ENCODE assay signal across 9 cellular contexts in the genomic region with DNA sequence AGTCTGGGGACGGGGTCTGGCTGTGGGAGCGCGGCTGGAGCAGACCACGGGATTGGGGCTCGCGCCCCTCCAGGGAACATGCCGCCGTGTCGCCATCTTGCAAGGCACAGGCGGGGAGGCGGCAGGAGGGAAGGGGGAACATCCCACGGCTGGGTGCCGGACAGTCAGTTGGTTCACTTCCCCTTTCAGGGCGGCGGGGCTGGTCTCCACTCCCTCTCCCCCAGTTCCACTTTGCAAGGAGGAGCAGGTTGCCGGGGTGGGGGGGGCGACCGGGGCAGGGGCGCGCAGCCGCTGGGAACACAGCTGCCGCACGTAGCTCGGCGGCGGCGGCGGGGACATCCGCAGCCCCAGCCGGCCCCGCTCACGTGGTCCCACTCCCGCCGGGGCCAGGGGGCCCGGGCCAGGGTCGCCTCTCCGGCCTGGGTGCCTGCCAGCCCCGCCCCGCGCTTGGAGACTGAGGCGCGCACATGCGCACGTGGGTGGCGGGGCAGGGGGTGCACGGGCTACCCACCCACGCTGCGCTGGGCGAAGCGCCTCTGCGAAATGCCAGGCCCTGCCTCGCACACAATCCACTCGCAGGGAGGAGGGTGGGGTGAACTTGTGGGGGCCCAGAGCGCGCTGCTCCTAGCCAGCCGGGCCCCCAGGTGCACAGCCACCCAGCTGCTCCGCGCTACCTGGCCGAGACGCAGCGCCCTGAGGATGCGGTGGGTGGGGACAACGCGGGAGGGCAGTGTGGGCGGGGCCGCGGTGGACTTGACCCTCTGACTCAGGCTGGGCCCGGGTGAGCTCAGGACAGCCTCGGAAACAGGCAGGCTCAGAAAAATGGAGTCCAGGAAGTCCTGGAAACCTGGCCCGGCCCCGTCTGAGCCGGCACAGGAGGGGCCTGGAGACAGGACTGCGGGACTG. TPM values are rescaled to one million over a fixed set of nuclear protein-coding genes. Genes with fewer than 3 reads are reported as not detected.
DNase-seq lines count a peak whose midpoint lies in the region; ATAC-seq, FAIRE-seq and TF ChIP-seq lines count a peak whose summit lies in the region.
"Had no signal": no experiment of that assay in that cellular context is flagged by ENCODE, and none has a peak within 500 bp of the region (broad histone marks: within the 10 kb centered on the region; RNA-seq: fewer than 3 reads in every experiment).

No MANE protein-coding gene starts in this region.

- peak overlapping the region in 1 of 2 donors; percentile 50 for H3K9ac ChIP-seq in liver (ENCODE audit: low read depth in 1 of 2, low read length in 2 of 2)

- no peak for ATAC-seq in GM21390 (IDR thresholded peaks at IDR 0.05; ENCODE audit: unreplicated experiment)

- peak overlapping the region; percentile 96 for H3K27ac ChIP-seq in WERI-Rb-1
- peak overlapping the region; percentile 89 to 92 for H3K27ac ChIP-seq in liver (ENCODE audit: low read depth in 1 of 2, low read length in 2 of 2)
- H3K27ac ChIP-seq: SJSA1 had no signal

- H3K4me1 ChIP-seq in liver (ENCODE audit: control insufficient read depth in 4 of 4, insufficient read depth in 4 of 4, low read length in 3 of 4), result peaks cover 46 to 77% (median 59%) of the 10 kb centered on the region in 4 donors

- peak; percentile 84 for DNase-seq in Daoy (ENCODE audit: low read depth)
- peak; percentile 73 for DNase-seq in HuH-7 (ENCODE audit: low spot score)
- DNase-seq in WERI-Rb-1, result peak; percentile 92
- DNase-seq in ecto neural progenitor cell (ENCODE audit: low spot score), result peak; percentile 70
- peak; percentile 76 for DNase-seq in stimulated activated CD8-positive, alpha-beta memory T cell treated with anti-CD3 and anti-CD28 coated beads, Interleukin-4, amount 100 ng/mL, for 48 hours
- no peak for DNase-seq in D721Med (ENCODE audit: insufficient read length, low spot score)

- no peak for TF ChIP-seq RAD21 in liver (IDR thresholded peaks at IDR 0.05)

- H3K36me3 ChIP-seq in WERI-Rb-1 (peaks cover 7% of the 10 kb centered on the region), liver (ENCODE audit: control insufficient read depth in 4 of 4, insufficient read depth in 3 of 4, low read depth in 1 of 4, low read length in 3 of 4) (peaks cover 0 to 2% (median 0%) of the 10 kb centered on the region in 4 donors)

- TF ChIP-seq CTCF in WERI-Rb-1 (IDR thresholded peaks at IDR 0.05; ENCODE audit: low read depth, low read length) (no peak), liver (IDR thresholded peaks at IDR 0.05; ENCODE audit: low read depth, low read length, missing input control) (no peak), D721Med (IDR thresholded peaks at IDR 0.05; ENCODE audit: insufficient read depth, missing control alignments) (no peak)

- WGBS in liver, result 18% methylated on average over 73 of the region's 73 CpGs

- no peaks in the 10 kb centered on the region for H3K27me3 ChIP-seq in WERI-Rb-1 (ENCODE audit: insufficient read depth, low read depth, severe bottlenecking)
- no peaks in the 10 kb centered on the region for H3K27me3 ChIP-seq in liver (ENCODE audit: control insufficient read depth in 4 of 4, insufficient read depth in 4 of 4, low read length in 3 of 4)
- H3K27me3 ChIP-seq: SJSA1 had no signal

- no peak for FAIRE-seq in D721Med (lab: Jason Lieb, UNC)

- peak overlapping the region; percentile 42 for H3K4me3 ChIP-seq in WERI-Rb-1 (ENCODE audit: low read depth, low read length)
- H3K4me3 ChIP-seq in liver (ENCODE audit: low read depth in 1 of 3, low read length in 3 of 3), result peak overlapping the region in 1 of 3 donors; percentile 34
- H3K4me3 ChIP-seq: SJSA1 had no signal

- no peaks in the 10 kb centered on the region for H3K9me3 ChIP-seq in WERI-Rb-1 (ENCODE audit: severe bottlenecking)
- H3K9me3 ChIP-seq in liver (ENCODE audit: control insufficient read depth in 4 of 4, low read length in 3 of 4), result no peaks in the 10 kb centered on the region
- H3K9me3 ChIP-seq: SJSA1 had no signal

TF ChIP-seq in liver, 16 proteins besides CTCF, POLR2A, EP300 and RAD21:
- TF ChIP-seq JUND (IDR thresholded peaks at IDR 0.05) (peak; percentile 84 to 94), FOXA1 (IDR thresholded peaks at IDR 0.05) (no peak), FOXA2 (IDR thresholded peaks at IDR 0.05) (no peak), TAF1 (conservative IDR thresholded peaks at IDR 0.05) (no peak), HNF4A (conservative IDR thresholded peaks at IDR 0.05) (peak; percentile 80 to 82), HNF4G (IDR thresholded peaks at IDR 0.05) (peak; percentile 38), GABPA (IDR thresholded peaks at IDR 0.05 in 1 of 2, conservative IDR thresholded peaks at IDR 0.05 in 1 of 2) (peak in 1 of 2 donors; percentile 37), RXRA (IDR thresholded peaks at IDR 0.05) (peak; percentile 91 to 93), NR2F2 (IDR thresholded peaks at IDR 0.05) (peak; percentile 55), EGR1 (IDR thresholded peaks at IDR 0.05; ENCODE audit: low read depth in 2 of 2) (peak in 1 of 2 donors; percentile 27), YY1 (IDR thresholded peaks at IDR 0.05) (peak; percentile 88), SP1 (IDR thresholded peaks at IDR 0.05) (peak; percentile 83)
- TF ChIP-seq, protein P1, sequence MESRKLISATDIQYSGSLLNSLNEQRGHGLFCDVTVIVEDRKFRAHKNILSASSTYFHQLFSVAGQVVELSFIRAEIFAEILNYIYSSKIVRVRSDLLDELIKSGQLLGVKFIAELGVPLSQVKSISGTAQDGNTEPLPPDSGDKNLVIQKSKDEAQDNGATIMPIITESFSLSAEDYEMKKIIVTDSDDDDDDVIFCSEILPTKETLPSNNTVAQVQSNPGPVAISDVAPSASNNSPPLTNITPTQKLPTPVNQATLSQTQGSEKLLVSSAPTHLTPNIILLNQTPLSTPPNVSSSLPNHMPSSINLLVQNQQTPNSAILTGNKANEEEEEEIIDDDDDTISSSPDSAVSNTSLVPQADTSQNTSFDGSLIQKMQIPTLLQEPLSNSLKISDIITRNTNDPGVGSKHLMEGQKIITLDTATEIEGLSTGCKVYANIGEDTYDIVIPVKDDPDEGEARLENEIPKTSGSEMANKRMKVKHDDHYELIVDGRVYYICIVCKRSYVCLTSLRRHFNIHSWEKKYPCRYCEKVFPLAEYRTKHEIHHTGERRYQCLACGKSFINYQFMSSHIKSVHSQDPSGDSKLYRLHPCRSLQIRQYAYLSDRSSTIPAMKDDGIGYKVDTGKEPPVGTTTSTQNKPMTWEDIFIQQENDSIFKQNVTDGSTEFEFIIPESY (IDR thresholded peaks at IDR 0.05), result no peak
- TF ChIP-seq, protein P2, sequence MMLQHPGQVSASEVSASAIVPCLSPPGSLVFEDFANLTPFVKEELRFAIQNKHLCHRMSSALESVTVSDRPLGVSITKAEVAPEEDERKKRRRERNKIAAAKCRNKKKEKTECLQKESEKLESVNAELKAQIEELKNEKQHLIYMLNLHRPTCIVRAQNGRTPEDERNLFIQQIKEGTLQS (IDR thresholded peaks at IDR 0.05), result peak; percentile 70
- TF ChIP-seq, protein P3, sequence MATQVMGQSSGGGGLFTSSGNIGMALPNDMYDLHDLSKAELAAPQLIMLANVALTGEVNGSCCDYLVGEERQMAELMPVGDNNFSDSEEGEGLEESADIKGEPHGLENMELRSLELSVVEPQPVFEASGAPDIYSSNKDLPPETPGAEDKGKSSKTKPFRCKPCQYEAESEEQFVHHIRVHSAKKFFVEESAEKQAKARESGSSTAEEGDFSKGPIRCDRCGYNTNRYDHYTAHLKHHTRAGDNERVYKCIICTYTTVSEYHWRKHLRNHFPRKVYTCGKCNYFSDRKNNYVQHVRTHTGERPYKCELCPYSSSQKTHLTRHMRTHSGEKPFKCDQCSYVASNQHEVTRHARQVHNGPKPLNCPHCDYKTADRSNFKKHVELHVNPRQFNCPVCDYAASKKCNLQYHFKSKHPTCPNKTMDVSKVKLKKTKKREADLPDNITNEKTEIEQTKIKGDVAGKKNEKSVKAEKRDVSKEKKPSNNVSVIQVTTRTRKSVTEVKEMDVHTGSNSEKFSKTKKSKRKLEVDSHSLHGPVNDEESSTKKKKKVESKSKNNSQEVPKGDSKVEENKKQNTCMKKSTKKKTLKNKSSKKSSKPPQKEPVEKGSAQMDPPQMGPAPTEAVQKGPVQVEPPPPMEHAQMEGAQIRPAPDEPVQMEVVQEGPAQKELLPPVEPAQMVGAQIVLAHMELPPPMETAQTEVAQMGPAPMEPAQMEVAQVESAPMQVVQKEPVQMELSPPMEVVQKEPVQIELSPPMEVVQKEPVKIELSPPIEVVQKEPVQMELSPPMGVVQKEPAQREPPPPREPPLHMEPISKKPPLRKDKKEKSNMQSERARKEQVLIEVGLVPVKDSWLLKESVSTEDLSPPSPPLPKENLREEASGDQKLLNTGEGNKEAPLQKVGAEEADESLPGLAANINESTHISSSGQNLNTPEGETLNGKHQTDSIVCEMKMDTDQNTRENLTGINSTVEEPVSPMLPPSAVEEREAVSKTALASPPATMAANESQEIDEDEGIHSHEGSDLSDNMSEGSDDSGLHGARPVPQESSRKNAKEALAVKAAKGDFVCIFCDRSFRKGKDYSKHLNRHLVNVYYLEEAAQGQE (IDR thresholded peaks at IDR 0.05), result peak; percentile 38
- TF ChIP-seq, protein P4, sequence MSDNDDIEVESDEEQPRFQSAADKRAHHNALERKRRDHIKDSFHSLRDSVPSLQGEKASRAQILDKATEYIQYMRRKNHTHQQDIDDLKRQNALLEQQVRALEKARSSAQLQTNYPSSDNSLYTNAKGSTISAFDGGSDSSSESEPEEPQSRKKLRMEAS (IDR thresholded peaks at IDR 0.05), result no peak

RNA-seq across cellular contexts. Expression of a gene that starts 6.4 kb away (rescaled TPM):
- total RNA-seq in Daoy (2014; rRNA removed; shearing (Covaris generic)), result 5.5 and 5.7 TPM in 2 replicates
- total RNA-seq in liver, result 1 to 10 TPM; 4.4 to 7.6 TPM
- polyA plus RNA-seq in liver, result 10 to 100 TPM in 1 of 2 donors, 1 to 10 TPM in 1; 1.2 to 14.8 TPM

RNA-seq across cellular contexts. Expression of a gene that starts 8.7 kb away (rescaled TPM):
- total RNA-seq in Daoy (2014; rRNA removed; shearing (Covaris generic)), result 8.1 and 11.3 TPM in 2 replicates
- 10 to 100 TPM in 1 of 2 donors, 1 to 10 TPM in 1; 8.3 to 11.5 TPM for total RNA-seq in liver
- 10 to 100 TPM in 1 of 2 donors, 1 to 10 TPM in 1; 2.0 to 10.0 TPM for polyA plus RNA-seq in liver

RNA-seq across cellular contexts. Expression of a gene that starts 28.3 kb away (rescaled TPM):
- 66.9 and 76.5 TPM in 2 replicates for total RNA-seq in Daoy (2014; rRNA removed; shearing (Covaris generic))
- total RNA-seq in liver, result 10 to 100 TPM; 25.4 to 28.6 TPM
- polyA plus RNA-seq in liver, result 10 to 100 TPM in 1 of 2 donors, 1 to 10 TPM in 1; 8.1 to 30.2 TPM

RNA-seq across cellular contexts. Expression of a gene that starts 44.9 kb away (rescaled TPM):
- 1.8 TPM in 1 of 2 replicates, not detected in the other for total RNA-seq in Daoy (2014; rRNA removed; shearing (Covaris generic))
- total RNA-seq in liver, result 1 to 10 TPM in 1 of 2 donors, under 1 TPM in 1; 0.50 to 3.1 TPM
- under 1 TPM; 0.42 to 0.53 TPM for polyA plus RNA-seq in liver

RNA-seq across cellular contexts. Expression of a gene that starts 48.2 kb away (rescaled TPM):
- total RNA-seq in Daoy (2014; rRNA removed; shearing (Covaris generic)), result 4.0 and 11.1 TPM in 2 replicates
- total RNA-seq in liver, result 1 to 10 TPM; 1.3 to 3.3 TPM
- polyA plus RNA-seq in liver, result 1 to 10 TPM; 1.4 to 2.8 TPM
